8 cellular contexts compared by ENCODE assay signal in genomic region chr1:155052412-155053400, GRCh38. TPM values are rescaled to one million over a fixed set of nuclear protein-coding genes. Genes with fewer than 3 reads are reported as not detected.
DNase-seq lines count a peak whose midpoint lies in the region; ATAC-seq and TF ChIP-seq lines count a peak whose summit lies in the region.

No MANE protein-coding gene starts in this region.

- peaks cover 3% of the 10 kb centered on the region; the same call in 1 of the 2 replicates for H3K9me3 ChIP-seq in NT2/D1 (ENCODE audit: insufficient read depth, low read length)
- H3K9me3 ChIP-seq in right lobe of liver, result no peaks in the 10 kb centered on the region
- H3K9me3 ChIP-seq in thymus (ENCODE audit: control insufficient read depth), result no peaks in the 10 kb centered on the region

- TF ChIP-seq CTCF in brain microvascular endothelial cell (IDR thresholded peaks at IDR 0.05; ENCODE audit: low read depth, low read length, missing control alignments), result peak; percentile 51
- TF ChIP-seq CTCF in right lobe of liver (IDR thresholded peaks at IDR 0.05), result peak in 1 of 4 donors; percentile 18

- no peak for ATAC-seq in right lobe of liver

- H3K27me3 ChIP-seq in NT2/D1 (ENCODE audit: insufficient read depth, insufficient read length), result peaks cover 18% of the 10 kb centered on the region
- no peaks in the 10 kb centered on the region for H3K27me3 ChIP-seq in brain microvascular endothelial cell (replicated peaks)
- H3K27me3 ChIP-seq in right lobe of liver, result no peaks in the 10 kb centered on the region
- peaks cover 29% of the 10 kb centered on the region for H3K27me3 ChIP-seq in thymus (ENCODE audit: control insufficient read depth, insufficient read depth)

- 39% methylated on average over 7 of the region's 13 CpGs for WGBS in right lobe of liver (ENCODE audit: insufficient coverage, low coverage, low lambda C conversion rate, missing lambda C conversion rate)
- 33% methylated on average over 13 of the region's 13 CpGs for WGBS in thymus

- no peak for TF ChIP-seq POLR2A in right lobe of liver (IDR thresholded peaks at IDR 0.05)

- H3K4me1 ChIP-seq in NT2/D1 (ENCODE audit: insufficient read depth, insufficient read length), result peaks cover 25% of the 10 kb centered on the region
- peaks cover 0 to 22% (median 10%) of the 10 kb centered on the region in 4 donors for H3K4me1 ChIP-seq in right lobe of liver
- H3K4me1 ChIP-seq in thymus (ENCODE audit: control insufficient read depth, insufficient read depth, low read length), result peaks cover 16% of the 10 kb centered on the region

- H3K4me3 ChIP-seq in NT2/D1 (ENCODE audit: insufficient read length, low read depth) (peak overlapping the region; percentile 79), brain microvascular endothelial cell (ENCODE audit: low read depth, low read length) (peak overlapping the region; percentile 67), right lobe of liver (peak overlapping the region; percentile 69 to 74 (median 70)), thymus (ENCODE audit: low read length) (peak overlapping the region; percentile 60)

- H3K27ac ChIP-seq in brain microvascular endothelial cell (no peak overlapping the region), right lobe of liver (no peak overlapping the region), thymus (ENCODE audit: low read depth) (no peak overlapping the region)

- DNase-seq in activated CD4-positive, alpha-beta T cell treated with anti-CD3 and anti-CD28 coated beads for 48 hours, result peak; percentile 51
- no peak for DNase-seq in activated CD4-positive, alpha-beta T cell treated with anti-CD3 and anti-CD28 coated beads for 1 hour
- DNase-seq in NT2/D1 (ENCODE audit: low read depth, low spot score), result no peak
- DNase-seq in brain microvascular endothelial cell, result no peak
- DNase-seq in right lobe of liver, result no peak
- DNase-seq in OCI-M2 (lab: John Stamatoyannopoulos, UW; ENCODE audit: unreplicated experiment), result no peak
- DNase-seq in NOMO-1 treated with DMSO at 0.1 percent for 48 hours (lab: John Stamatoyannopoulos, UW; ENCODE audit: unreplicated experiment), result no peak

- intact Hi-C loops in right lobe of liver (cut with DNase I), result loop anchor here (10.0 kb wide), 2 partner anchors 68 to 98 kb away; partner anchors contain the start of genes FLAD1 (in 1 of the 2) and PBXIP1 (in 1 of the 2)

- H3K36me3 ChIP-seq in NT2/D1 (ENCODE audit: insufficient read depth, insufficient read length, low read length) (peaks cover 45% of the 10 kb centered on the region), brain microvascular endothelial cell (replicated peaks) (peaks cover 15% of the 10 kb centered on the region), right lobe of liver (peaks cover 0 to 7% (median 2%) of the 10 kb centered on the region in 4 donors), thymus (ENCODE audit: control insufficient read depth, insufficient read depth) (peaks cover 4% of the 10 kb centered on the region)

- peak overlapping the region; percentile 88 for H3K9ac ChIP-seq in NT2/D1 (ENCODE audit: insufficient read length, low read depth)

- in situ Hi-C loops in brain microvascular endothelial cell (cut with HindIII; ENCODE audit: low pct_ligation_motif_present, low sequenced_read_pairs), result no loop called here

RNA-seq across cellular contexts. Expression of gene ADAM15, which starts 1.6 kb away (rescaled TPM):
- total RNA-seq in right lobe of liver, result 10 to 100 TPM; 16.2 to 33.9 (median 26.4) TPM
- polyA plus RNA-seq in thymus, result 91.5 TPM

RNA-seq across cellular contexts. Expression of gene EFNA4, which starts 10.8 kb away (rescaled TPM):
- 1 to 10 TPM; 2.3 to 6.4 (median 3.0) TPM for total RNA-seq in right lobe of liver
- 7.4 TPM for polyA plus RNA-seq in thymus

RNA-seq across cellular contexts. Expression of gene DCST1, which starts 19.1 kb away (rescaled TPM):
- total RNA-seq in right lobe of liver, result not detected
- polyA plus RNA-seq in thymus, result not detected

RNA-seq across cellular contexts. Expression of gene DCST2, which starts 19.1 kb away (rescaled TPM):
- 1 to 10 TPM in 1 of 6 experiments, under 1 TPM in 4, not detected in 1; 0.72 to 1.4 (median 0.81) TPM for total RNA-seq in right lobe of liver
- 7.8 TPM for polyA plus RNA-seq in thymus

RNA-seq across cellular contexts. Expression of gene EFNA3, which starts 25.9 kb away (rescaled TPM):
- total RNA-seq in right lobe of liver, result 1 to 10 TPM in 4 of 6 experiments, under 1 TPM in 2; 0.26 to 4.0 (median 2.5) TPM
- polyA plus RNA-seq in thymus, result 3.4 TPM
